12 cellular contexts compared by ENCODE assay signal in genomic region chr5:16819522-16820167, GRCh38.
A peak's percentile ranks its signal among the peaks of the same experiment; 100 is the strongest.
DNase-seq lines count a peak whose midpoint lies in the region; ATAC-seq and TF ChIP-seq lines count a peak whose summit lies in the region.
"Had no signal": no experiment of that assay in that cellular context is flagged by ENCODE, and none has a peak within 500 bp of the region (broad histone marks: within the 10 kb centered on the region; RNA-seq: fewer than 3 reads in every experiment).

No MANE protein-coding gene starts in this region.

- no peak overlapping the region for H3K14ac ChIP-seq in trophoblast cell (ENCODE audit: low read length)

- H3K27ac ChIP-seq in trophoblast cell (ENCODE audit: low read depth, low read length) = no peak overlapping the region
- H3K27ac ChIP-seq: adrenal gland, BLaER1 had no signal

- no peak overlapping the region for H2BK120ac ChIP-seq in trophoblast cell (ENCODE audit: insufficient read depth, low read length, poor library complexity)

- H3K27me3 ChIP-seq in trophoblast cell (ENCODE audit: insufficient read depth, low read length) (no peaks in the 10 kb centered on the region), Caco-2 (replicated peaks; ENCODE audit: control insufficient read depth, insufficient read depth, low read length) (no peaks in the 10 kb centered on the region)
- H3K27me3 ChIP-seq: adrenal gland, BLaER1, MG63 had no signal

- BruUV-seq in Caco-2 (replicated peaks; lab: Mats Ljungman, UMichigan) = no TSS peak

- H2AFZ ChIP-seq in trophoblast cell (ENCODE audit: insufficient read depth, low read length, poor library complexity) = no peak overlapping the region

- no CpG with 5 or more reads among the region's 4 CpGs for WGBS in trophoblast cell (ENCODE audit: extremely low coverage, insufficient coverage, insufficient read length)

- H4K91ac ChIP-seq in trophoblast cell (ENCODE audit: low read depth, low read length) = no peak overlapping the region

- TF ChIP-seq CTCF in Caco-2 (IDR thresholded peaks at IDR 0.05; ENCODE audit: insufficient read depth in 1 of 2, low read depth in 1 of 2, low read length in 1 of 2, severe bottlenecking in 1 of 2, unreplicated experiment in 1 of 2) = no peak

- POLR2A ChIA-PET in Caco-2 (lab: Charles Lee) = no interaction called here
- POLR2A ChIA-PET in activated CD4-positive, alpha-beta memory T cell treated with anti-CD3 and anti-CD28 coated beads for 36 hours (lab: Charles Lee) = no interaction called here

- no peak overlapping the region for H3K4ac ChIP-seq in trophoblast cell (ENCODE audit: low read depth, low read length)

- H3K79me2 ChIP-seq in trophoblast cell (ENCODE audit: control insufficient read depth, insufficient read depth, low read length, poor library complexity) = no peaks in the 10 kb centered on the region

- no peak overlapping the region for H2BK12ac ChIP-seq in trophoblast cell (ENCODE audit: low read length)

- no peak overlapping the region for H3K18ac ChIP-seq in trophoblast cell (ENCODE audit: low read length)

- no peak overlapping the region for H2BK5ac ChIP-seq in trophoblast cell (ENCODE audit: low read depth, low read length, poor library complexity)

- no peak overlapping the region for H3K4me2 ChIP-seq in trophoblast cell (ENCODE audit: low read length)
- H3K4me2 ChIP-seq: BLaER1 had no signal

- no peak overlapping the region for H4K12ac ChIP-seq in trophoblast cell (ENCODE audit: low read depth, low read length)

- peaks cover 0 to 2% of the 10 kb centered on the region in 2 experiments for H3K4me1 ChIP-seq in trophoblast cell (ENCODE audit: control insufficient read depth in 1 of 2, insufficient read depth in 2 of 2, low read length in 2 of 2)
- peaks cover 3% of the 10 kb centered on the region; the same call in 1 of the 2 replicates for H3K4me1 ChIP-seq in Caco-2
- H3K4me1 ChIP-seq: adrenal gland, BLaER1 had no signal

- intact Hi-C loops in Caco-2 (cut with micrococcal nuclease; ENCODE audit: unreplicated experiment) = loop anchor here (5.0 kb wide), 1 partner anchor 43 kb away; no protein-coding TSS in a partner anchor
- intact Hi-C loops in activated CD4-positive, alpha-beta memory T cell treated with anti-CD3 and anti-CD28 coated beads for 36 hours (cut with micrococcal nuclease) = no loop called here

- CTCF ChIA-PET in Caco-2 (lab: Charles Lee) = no interaction called here
- CTCF ChIA-PET in activated CD4-positive, alpha-beta memory T cell treated with anti-CD3 and anti-CD28 coated beads for 36 hours (lab: Charles Lee) = no interaction called here

- H3K9ac ChIP-seq in trophoblast cell (ENCODE audit: low read length) = no peak overlapping the region
- H3K9ac ChIP-seq: BLaER1 had no signal

- H3K9me3 ChIP-seq in trophoblast cell (ENCODE audit: insufficient read depth, low read depth, low read length) = peaks cover 2% of the 10 kb centered on the region
- H3K9me3 ChIP-seq in Caco-2 = no peaks in the 10 kb centered on the region
- H3K9me3 ChIP-seq: adrenal gland, BLaER1, MG63 had no signal

- H2AK5ac ChIP-seq in trophoblast cell (ENCODE audit: low read length) = no peak overlapping the region

- peaks cover 8% of the 10 kb centered on the region for H3K4me1 Mint-ChIP-seq in Caco-2 (ENCODE audit: low read depth, unreplicated experiment)
- no peaks in the 10 kb centered on the region for H3K4me1 Mint-ChIP-seq in activated CD4-positive, alpha-beta memory T cell treated with anti-CD3 and anti-CD28 coated beads for 36 hours (ENCODE audit: low read depth)

- H3K27me3 Mint-ChIP-seq in Caco-2 (ENCODE audit: insufficient read depth, unreplicated experiment) = no peaks in the 10 kb centered on the region
- no peaks in the 10 kb centered on the region for H3K27me3 Mint-ChIP-seq in activated CD4-positive, alpha-beta memory T cell treated with anti-CD3 and anti-CD28 coated beads for 36 hours

- H3K4me3 ChIP-seq in trophoblast cell (ENCODE audit: low read depth, low read length) (no peak overlapping the region), Caco-2 (ENCODE audit: low read depth, low read length) (no peak overlapping the region)
- H3K4me3 ChIP-seq: adrenal gland, BLaER1, MG63 had no signal

- peaks cover 0 to 1% of the 10 kb centered on the region in 2 experiments for H3K36me3 ChIP-seq in trophoblast cell (ENCODE audit: control insufficient read depth in 1 of 2, insufficient read depth in 2 of 2, low read length in 2 of 2)
- no peaks in the 10 kb centered on the region; the same call in 1 of the 2 replicates for H3K36me3 ChIP-seq in Caco-2 (ENCODE audit: control insufficient read depth, insufficient read depth, low read length)
- H3K36me3 ChIP-seq: adrenal gland, BLaER1 had no signal

- DNase-seq in AG20443 (ENCODE audit: low spot score) = peak; percentile 66
- DNase-seq in fibroblast of peridontal ligament (ENCODE audit: extremely low read depth) = peak; percentile 91
- peak; percentile 62 to 77 for DNase-seq in trophoblast cell
- no peak for DNase-seq in Caco-2
- no peak for DNase-seq in activated CD4-positive, alpha-beta memory T cell treated with anti-CD3 and anti-CD28 coated beads for 36 hours
- DNase-seq: adrenal gland, MG63, NCI-H2171 treated with DMSO at 0.1 percent for 48 hours had no signal

- peak; percentile 41; the same call in 2 of the 3 replicates for ATAC-seq in SK-N-SH treated with all-trans-retinoic acid at 6 μM for 48 hours
- no peak for ATAC-seq in GM21390 (IDR thresholded peaks at IDR 0.05; ENCODE audit: unreplicated experiment)
- ATAC-seq in HG02938 (IDR thresholded peaks at IDR 0.05; ENCODE audit: unreplicated experiment) = no peak

- H3K23ac ChIP-seq in trophoblast cell (ENCODE audit: low read length) = no peak overlapping the region

- H4K8ac ChIP-seq in trophoblast cell (ENCODE audit: low read depth, low read length) = no peak overlapping the region

- no peaks in the 10 kb centered on the region for H3K9me3 Mint-ChIP-seq in Caco-2 (ENCODE audit: unreplicated experiment)
- H3K9me3 Mint-ChIP-seq in activated CD4-positive, alpha-beta memory T cell treated with anti-CD3 and anti-CD28 coated beads for 36 hours = no peaks in the 10 kb centered on the region

- H3K79me1 ChIP-seq in trophoblast cell (ENCODE audit: low read length) = no peaks in the 10 kb centered on the region

- H3K4me3 Mint-ChIP-seq in Caco-2 (ENCODE audit: unreplicated experiment) = no peak overlapping the region
- H3K4me3 Mint-ChIP-seq in activated CD4-positive, alpha-beta memory T cell treated with anti-CD3 and anti-CD28 coated beads for 36 hours = no peak overlapping the region

- H3K27ac Mint-ChIP-seq in Caco-2 (ENCODE audit: unreplicated experiment) = no peak overlapping the region
- no peak overlapping the region for H3K27ac Mint-ChIP-seq in activated CD4-positive, alpha-beta memory T cell treated with anti-CD3 and anti-CD28 coated beads for 36 hours

- peaks cover 48% of the 10 kb centered on the region for H3K36me3 Mint-ChIP-seq in Caco-2 (ENCODE audit: insufficient read depth, unreplicated experiment)
- H3K36me3 Mint-ChIP-seq in activated CD4-positive, alpha-beta memory T cell treated with anti-CD3 and anti-CD28 coated beads for 36 hours = no peaks in the 10 kb centered on the region

TF ChIP-seq in SK-N-SH treated with all-trans-retinoic acid at 6 μM for 48 hours, 23 proteins besides CTCF, POLR2A, EP300 and RAD21 (continues in another document):
- TF ChIP-seq ARNTL (CRISPR knock-in tag; IDR thresholded peaks at IDR 0.05; ENCODE audit: borderline replicate concordance, low read depth) (no peak), TOX (CRISPR knock-in tag; IDR thresholded peaks at IDR 0.05; ENCODE audit: borderline replicate concordance) (no peak), BACH2 (CRISPR knock-in tag; IDR thresholded peaks at IDR 0.05; ENCODE audit: borderline replicate concordance) (no peak), OSR1 (CRISPR knock-in tag; IDR thresholded peaks at IDR 0.05) (no peak), PATZ1 (CRISPR knock-in tag; IDR thresholded peaks at IDR 0.05; ENCODE audit: borderline replicate concordance) (no peak), ZNF8 (CRISPR knock-in tag; IDR thresholded peaks at IDR 0.05) (no peak), ESRRG (CRISPR knock-in tag; IDR thresholded peaks at IDR 0.05) (no peak), POU6F1 (CRISPR knock-in tag; IDR thresholded peaks at IDR 0.05; ENCODE audit: borderline replicate concordance, low read depth) (no peak), ZNF70 (CRISPR knock-in tag; IDR thresholded peaks at IDR 0.05) (no peak), CSDC2 (CRISPR knock-in tag; IDR thresholded peaks at IDR 0.05) (no peak), GLIS3 (CRISPR knock-in tag; IDR thresholded peaks at IDR 0.05) (no peak), ZFP30 (CRISPR knock-in tag; IDR thresholded peaks at IDR 0.05) (no peak), ZC3H10 (CRISPR knock-in tag; IDR thresholded peaks at IDR 0.05) (no peak), SNAI2 (CRISPR knock-in tag; IDR thresholded peaks at IDR 0.05) (no peak)

Comparison
In these comparisons a context has a peak if more than half of its experiments do, and no peak if none do; other contexts are left out.
1. DNase-seq: peak in AG20443 (single experiment), fibroblast of peridontal ligament (single experiment) and trophoblast cell (2 of 2); none in Caco-2 (0 of 2) and activated CD4-positive, alpha-beta memory T cell treated with anti-CD3 and anti-CD28 coated beads for 36 hours (single experiment).